Comparison of ENCODE assay signal across 11 cellular contexts in the genomic region with DNA sequence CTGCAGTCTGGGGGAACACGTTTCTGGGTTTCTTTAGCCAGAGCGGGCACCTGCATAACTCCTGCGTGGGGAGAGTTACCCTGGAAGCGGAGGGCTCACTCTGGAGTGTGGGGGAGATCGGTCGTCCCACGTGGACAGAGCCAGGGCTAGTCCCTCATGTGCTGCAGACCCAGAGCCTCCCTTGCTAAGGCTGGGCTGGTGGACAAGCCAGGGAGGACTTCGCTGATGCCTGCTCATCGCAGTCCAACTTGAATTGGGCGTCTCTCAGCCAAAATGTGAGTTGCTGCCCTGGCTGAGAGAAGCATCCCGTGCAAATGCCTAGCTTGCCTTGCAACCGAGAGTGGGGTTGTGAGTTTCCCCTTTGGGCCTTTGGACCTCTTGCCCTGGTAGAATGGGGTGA. TPM values are rescaled to one million over a fixed set of nuclear protein-coding genes. Genes with fewer than 3 reads are reported as not detected.
DNase-seq lines count a peak whose midpoint lies in the region; ATAC-seq and TF ChIP-seq lines count a peak whose summit lies in the region.
"Had no signal": no experiment of that assay in that cellular context is flagged by ENCODE, and none has a peak within 500 bp of the region (broad histone marks: within the 10 kb centered on the region; RNA-seq: fewer than 3 reads in every experiment).

No MANE protein-coding gene starts in this region.

- TF ChIP-seq POLR2A in esophagus squamous epithelium (IDR thresholded peaks at IDR 0.05) (no peak), uterus (IDR thresholded peaks at IDR 0.05) (no peak)

- H3K27ac ChIP-seq in right atrium auricular region (peak overlapping the region; percentile 76 to 85), esophagus squamous epithelium (peak overlapping the region; percentile 52 to 93 (median 92)), neutrophil (peak overlapping the region; percentile 48), uterus (peak overlapping the region; percentile 94 to 99)

- ATAC-seq in Right ventricle myocardium superior (ENCODE audit: poor library complexity) (no peak), HG03045 (IDR thresholded peaks at IDR 0.05; ENCODE audit: unreplicated experiment) (no peak)
- ATAC-seq: GM12878 had no signal

- 49 to 64% methylated on average over 10 to 12 of the region's 12 CpGs for WGBS in esophagus squamous epithelium, 2 donors

- no peaks in the 10 kb centered on the region for H3K36me3 ChIP-seq in right atrium auricular region
- no peaks in the 10 kb centered on the region for H3K36me3 ChIP-seq in esophagus squamous epithelium
- H3K36me3 ChIP-seq in neutrophil: peaks cover 21% of the 10 kb centered on the region
- no peaks in the 10 kb centered on the region for H3K36me3 ChIP-seq in uterus
- H3K36me3 ChIP-seq in MG63: no peaks in the 10 kb centered on the region

- intact Hi-C loops in Right ventricle myocardium superior (cut with DNase I): no loop called here
- intact Hi-C loops in esophagus squamous epithelium (cut with DNase I): no loop called here
- intact Hi-C loops in uterus (cut with DNase I; ENCODE audit: low total_unique reads): no loop called here

- H3K4me3 ChIP-seq in right atrium auricular region: peak overlapping the region; percentile 46 to 67
- H3K4me3 ChIP-seq in esophagus squamous epithelium: peak overlapping the region; percentile 33 to 65 (median 58)
- peak overlapping the region; percentile 75 to 81 for H3K4me3 ChIP-seq in neutrophil (ENCODE audit: low read depth in 1 of 2, low read length in 1 of 2)
- H3K4me3 ChIP-seq in uterus: peak overlapping the region; percentile 61 to 87
- no peak overlapping the region for H3K4me3 ChIP-seq in MG63
- H3K4me3 ChIP-seq: GM12878 had no signal

- H3K4me1 ChIP-seq in right atrium auricular region (peaks cover 0 to 20% of the 10 kb centered on the region in 2 donors), esophagus squamous epithelium (peaks cover 14 to 58% (median 16%) of the 10 kb centered on the region in 3 donors), neutrophil (ENCODE audit: control insufficient read depth in 1 of 2, insufficient read depth in 1 of 2, low read depth in 1 of 2, low read length in 1 of 2) (peaks cover 65 to 69% of the 10 kb centered on the region in 2 experiments), uterus (no peaks in the 10 kb centered on the region)

- DNase-seq in right atrium auricular region (ENCODE audit: low spot score) (no peak), Right ventricle myocardium superior (no peak), esophagus squamous epithelium (lab: John Stamatoyannopoulos, UW) (no peak), uterus (no peak), MG63 (no peak), NCI-H1105 (lab: John Stamatoyannopoulos, UW) (no peak)
- DNase-seq: CD8-positive, alpha-beta memory T cell; cerebellar nuclear complex had no signal

- H3K27me3 ChIP-seq in right atrium auricular region (no peaks in the 10 kb centered on the region), esophagus squamous epithelium (peaks cover 0 to 61% (median 0%) of the 10 kb centered on the region in 4 donors), neutrophil (peaks cover 8% of the 10 kb centered on the region), uterus (no peaks in the 10 kb centered on the region), MG63 (no peaks in the 10 kb centered on the region)

- no peaks in the 10 kb centered on the region for H3K9me3 ChIP-seq in right atrium auricular region
- no peaks in the 10 kb centered on the region for H3K9me3 ChIP-seq in esophagus squamous epithelium
- H3K9me3 ChIP-seq in neutrophil: no peaks in the 10 kb centered on the region
- no peaks in the 10 kb centered on the region for H3K9me3 ChIP-seq in uterus
- no peaks in the 10 kb centered on the region for H3K9me3 ChIP-seq in MG63

- no peak for TF ChIP-seq CTCF in right atrium auricular region (IDR thresholded peaks at IDR 0.05)
- no peak for TF ChIP-seq CTCF in esophagus squamous epithelium (IDR thresholded peaks at IDR 0.05)
- TF ChIP-seq CTCF in neutrophil (IDR thresholded peaks at IDR 0.05): no peak
- no peak for TF ChIP-seq CTCF in uterus (IDR thresholded peaks at IDR 0.05)

RNA-seq across cellular contexts. Expression of gene CRISPLD2, which starts 1.0 kb away (rescaled TPM):
- 10 to 100 TPM; 58.4 to 76.4 TPM for total RNA-seq in right atrium auricular region
- 23.5 TPM for total RNA-seq in Right ventricle myocardium superior
- 100 to 1,000 TPM in 1 of 4 donors, 10 to 100 TPM in 2, 1 to 10 TPM in 1; 6.0 to 166 (median 24.2) TPM for total RNA-seq in esophagus squamous epithelium
- 100 to 1,000 TPM; 108 to 441 (median 190) TPM for total RNA-seq in uterus
- total RNA-seq in MG63 (2014; rRNA removed; shearing (Covaris generic); ENCODE audit: low replicate concordance): 1.6 TPM in 1 of 2 replicates, not detected in the other
